In the genomic region with DNA sequence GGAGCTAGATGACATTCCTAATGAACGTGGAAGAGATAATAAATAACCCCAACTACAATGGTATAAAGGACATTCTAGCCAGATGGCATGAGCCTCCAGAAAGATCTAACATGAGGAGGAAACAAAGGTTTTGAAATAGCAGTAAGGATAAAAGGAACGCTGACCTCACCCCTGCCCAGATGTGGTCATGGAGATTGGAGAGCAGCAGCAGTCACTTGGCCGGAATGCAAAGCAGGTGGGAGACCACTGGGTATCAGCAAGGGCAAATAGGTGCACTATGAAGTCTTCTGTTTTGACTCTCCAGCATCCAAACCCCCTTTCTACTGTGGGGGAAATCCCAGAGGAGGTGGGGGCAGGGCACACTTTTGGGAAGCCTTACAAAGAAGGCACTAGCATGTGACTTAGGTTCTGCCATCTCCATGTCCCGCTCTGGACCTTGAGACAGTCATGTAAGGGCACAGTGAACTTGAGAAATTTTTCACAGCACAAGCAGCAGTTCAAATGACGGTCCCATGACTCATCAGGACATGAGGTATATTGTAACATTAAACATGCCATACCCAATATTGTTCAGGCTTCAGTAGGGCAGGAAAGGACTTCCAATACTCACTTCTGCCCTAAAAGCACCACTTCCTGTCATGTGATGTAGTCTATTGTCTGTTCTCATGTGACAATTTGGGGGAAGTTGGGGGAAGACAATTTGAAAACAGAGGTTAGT, we compare ENCODE assay signal across 8 cellular contexts. TPM values are rescaled to one million over a fixed set of nuclear protein-coding genes. Genes with fewer than 3 reads are reported as not detected.
DNase-seq lines count a peak whose midpoint lies in the region; ATAC-seq, FAIRE-seq and TF ChIP-seq lines count a peak whose summit lies in the region.
"Had no signal": no experiment of that assay in that cellular context is flagged by ENCODE, and none has a peak within 500 bp of the region (broad histone marks: within the 10 kb centered on the region; RNA-seq: fewer than 3 reads in every experiment).

No MANE protein-coding gene starts in this region.

- peaks cover 0 to 3% of the 10 kb centered on the region in 2 experiments; a peak in 1 of 4 replicates for H3K79me1 ChIP-seq in IMR-90 (ENCODE audit: low read depth in 1 of 2, low read length in 2 of 2)

- H3K36me3 ChIP-seq in IMR-90 (ENCODE audit: control insufficient read depth, insufficient read depth, low read length) (no peaks in the 10 kb centered on the region), astrocyte (ENCODE audit: insufficient read depth, low read length) (no peaks in the 10 kb centered on the region), osteoblast (ENCODE audit: insufficient read depth, low read length) (no peaks in the 10 kb centered on the region)

- peak; percentile 95 for DNase-seq in IMR-90
- DNase-seq in astrocyte (ENCODE audit: low read depth) = peak; percentile 94
- peak; percentile 60 for DNase-seq in osteoblast (ENCODE audit: insufficient read length, low spot score, missing footprints)
- no peak for DNase-seq in DMS79 treated with DMSO at 0.1 percent for 48 hours (lab: John Stamatoyannopoulos, UW)
- DNase-seq in lower leg skin (ENCODE audit: low spot score in 2 of 2) = no peak

- CTCF ChIA-PET in IMR-90 (lab: Yijun Ruan, JAX) = no interaction called here

- TF ChIP-seq CTCF in IMR-90 (conservative IDR thresholded peaks at IDR 0.05; ENCODE audit: low read depth, low read length) (no peak), astrocyte (IDR thresholded peaks at IDR 0.05; ENCODE audit: insufficient read depth, low read depth, low read length) (no peak), osteoblast (IDR thresholded peaks at IDR 0.05; ENCODE audit: extremely low read depth, low read depth, low read length) (no peak), lower leg skin (IDR thresholded peaks at IDR 0.05) (no peak)

- H3K4me3 ChIP-seq in IMR-90 (ENCODE audit: insufficient read depth, low read depth, low read length) (no peak overlapping the region), astrocyte (ENCODE audit: insufficient read depth, low read depth, low read length) (peak overlapping the region; percentile 7), osteoblast (ENCODE audit: insufficient read depth, low read length) (peak overlapping the region; percentile 5), lower leg skin (ENCODE audit: low read depth, poor library complexity, severe bottlenecking) (no peak overlapping the region)

- peaks cover 6% of the 10 kb centered on the region for H3K4me1 ChIP-seq in IMR-90 (ENCODE audit: control insufficient read depth, insufficient read depth, low read length)
- peaks cover 19% of the 10 kb centered on the region for H3K4me1 ChIP-seq in astrocyte (ENCODE audit: insufficient read depth, low read length)
- H3K4me1 ChIP-seq in osteoblast (ENCODE audit: insufficient read depth, low read length) = peaks cover 21% of the 10 kb centered on the region

- peak overlapping the region; percentile 79 for H2AK5ac ChIP-seq in IMR-90 (ENCODE audit: low read depth, low read length)

- H3K27me3 ChIP-seq in IMR-90 (ENCODE audit: control insufficient read depth, insufficient read depth, low read length) = no peaks in the 10 kb centered on the region
- no peaks in the 10 kb centered on the region for H3K27me3 ChIP-seq in astrocyte (ENCODE audit: insufficient read depth, low read length)
- H3K27me3 ChIP-seq in osteoblast (ENCODE audit: insufficient read depth, low read length) = no peaks in the 10 kb centered on the region

- peak overlapping the region; percentile 21 to 78; a peak in 3 of 4 replicates for H4K8ac ChIP-seq in IMR-90 (ENCODE audit: low read depth in 2 of 2, low read length in 2 of 2)

- H2AFZ ChIP-seq in IMR-90 (replicated peaks; ENCODE audit: low read length, poor library complexity) (peak overlapping the region; percentile 79), astrocyte (ENCODE audit: low read depth, low read length) (peak overlapping the region; percentile 37), osteoblast (ENCODE audit: low read length) (peak overlapping the region; percentile 28)

- peak overlapping the region; percentile 76 for H4K91ac ChIP-seq in IMR-90 (ENCODE audit: insufficient read depth, low read depth, low read length)

- H2BK20ac ChIP-seq in IMR-90 (ENCODE audit: low read depth, low read length) = peak overlapping the region; percentile 97

- peak overlapping the region; percentile 29; the same call in 1 of the 3 replicates for H2BK15ac ChIP-seq in IMR-90 (ENCODE audit: low read depth, low read length)

- no peak overlapping the region for H3K9ac ChIP-seq in IMR-90 (ENCODE audit: low read depth, low read length)
- H3K9ac ChIP-seq in astrocyte (ENCODE audit: low read length) = peak overlapping the region; percentile 71

- H3K4me3 Mint-ChIP-seq in astrocyte (ENCODE audit: unreplicated experiment) = no peak overlapping the region
- H3K4me3 Mint-ChIP-seq: T-helper 1 cell treated with Interleukin-12 subunit alpha and Interleukin-12 subunit beta and Interleukin-4 antibody, amounts not matched to agents 30 μg/mL and 1 μg/mL, for 36 hours had no signal

- no peaks in the 10 kb centered on the region for H3K27me3 Mint-ChIP-seq in astrocyte (ENCODE audit: low read depth, unreplicated experiment)

- H2AK9ac ChIP-seq in IMR-90 (replicated peaks; ENCODE audit: low read depth, low read length, poor library complexity) = peak overlapping the region; percentile 63

- in situ Hi-C loops in IMR-90 (cut with MboI; ENCODE audit: low sequenced_read_pairs) = no loop called here

- peaks cover 2% of the 10 kb centered on the region for H3K9me3 Mint-ChIP-seq in astrocyte (ENCODE audit: unreplicated experiment)
- H3K9me3 Mint-ChIP-seq: T-helper 1 cell treated with Interleukin-12 subunit alpha and Interleukin-12 subunit beta and Interleukin-4 antibody, amounts not matched to agents 30 μg/mL and 1 μg/mL, for 36 hours had no signal

- H3K27ac ChIP-seq in IMR-90 (ENCODE audit: insufficient read depth, low read length) (peak overlapping the region; percentile 77), astrocyte (ENCODE audit: low read depth, low read length) (peak overlapping the region; percentile 97), osteoblast (ENCODE audit: low read depth, low read length) (peak overlapping the region; percentile 93)

- H3K79me2 ChIP-seq in astrocyte (ENCODE audit: insufficient read depth, low read length) (no peaks in the 10 kb centered on the region), osteoblast (ENCODE audit: insufficient read depth, low read length) (no peaks in the 10 kb centered on the region)

- H3K14ac ChIP-seq in IMR-90 (replicated peaks; ENCODE audit: low read depth, low read length) = peak overlapping the region; percentile 86

- no CpG with 5 or more reads among the region's 5 CpGs for whole genome bisulfite sequencing in IMR-90 (ENCODE audit: extremely low coverage in 2 of 2, insufficient read length in 1 of 2), 2 experiments
- WGBS in lower leg skin, 2 donors = 62 to 70% methylated on average over 5 of the region's 5 CpGs

- ATAC-seq in GM18498 (IDR thresholded peaks at IDR 0.05; ENCODE audit: unreplicated experiment) (peak; percentile 51), IMR-90 (ENCODE audit: low read depth) (peak; percentile 79), HG03045 (IDR thresholded peaks at IDR 0.05; ENCODE audit: unreplicated experiment) (no peak)

- H2BK5ac ChIP-seq in IMR-90 (ENCODE audit: low read depth, low read length, poor library complexity, severe bottlenecking) = peak overlapping the region; percentile 96

- peaks cover 29% of the 10 kb centered on the region for H3K4me1 Mint-ChIP-seq in astrocyte (ENCODE audit: low read depth, unreplicated experiment)

- H3K18ac ChIP-seq in IMR-90 (ENCODE audit: low read depth, low read length) = peak overlapping the region; percentile 89

- FAIRE-seq in astrocyte (lab: Jason Lieb, UNC) = peak; percentile 87

- H4K5ac ChIP-seq in IMR-90 (ENCODE audit: low read depth, low read length) = peak overlapping the region; percentile 9; the same call in 1 of the 2 replicates

- dilution Hi-C loops in IMR-90 (cut with HindIII; ENCODE audit: low sequenced_read_pairs, unreplicated experiment) = no loop called here

- H3K23ac ChIP-seq in IMR-90 (ENCODE audit: low read depth, low read length) = peak overlapping the region; percentile 79; the same call in 1 of the 2 replicates

- BruUV-seq in IMR-90 (replicated peaks; lab: Mats Ljungman, UMichigan) = no TSS peak

- H3K4me2 ChIP-seq in IMR-90 (ENCODE audit: low read depth, low read length) (0 out of 2 replicates have a peak overlapping the region, but pooled peaks have one; percentile 9), astrocyte (ENCODE audit: low read length) (peak overlapping the region; percentile 74), osteoblast (ENCODE audit: insufficient read depth, low read length) (peak overlapping the region; percentile 55)

- POLR2A ChIA-PET in IMR-90 (lab: Charles Lee; ENCODE audit: unreplicated experiment) = no interaction called here

- peak overlapping the region; percentile 84 for H3K27ac Mint-ChIP-seq in astrocyte (ENCODE audit: unreplicated experiment)
- H3K27ac Mint-ChIP-seq: T-helper 1 cell treated with Interleukin-12 subunit alpha and Interleukin-12 subunit beta and Interleukin-4 antibody, amounts not matched to agents 30 μg/mL and 1 μg/mL, for 36 hours had no signal

- H3K9me1 ChIP-seq in IMR-90 (ENCODE audit: insufficient read depth, low read length) = peaks cover 11% of the 10 kb centered on the region

- H4K20me1 ChIP-seq in IMR-90 (ENCODE audit: insufficient read depth, low read length) (no peaks in the 10 kb centered on the region), astrocyte (ENCODE audit: insufficient read depth, low read length) (no peaks in the 10 kb centered on the region), osteoblast (ENCODE audit: insufficient read depth, low read length) (no peaks in the 10 kb centered on the region)

- intact Hi-C loops in IMR-90 (cut with micrococcal nuclease) = loop anchor here (5.0 kb wide), 1 partner anchor 114 kb away; no protein-coding TSS in a partner anchor
- intact Hi-C loops in lower leg skin (cut with DNase I; ENCODE audit: low total_unique reads) = no loop called here

- no peaks in the 10 kb centered on the region for H3K9me3 ChIP-seq in IMR-90 (ENCODE audit: control insufficient read depth, insufficient read depth, low read length)
- H3K9me3 ChIP-seq in astrocyte (ENCODE audit: insufficient read depth, low read depth, low read length) = no peaks in the 10 kb centered on the region
- H3K9me3 ChIP-seq in osteoblast (ENCODE audit: low read depth, low read length) = no peaks in the 10 kb centered on the region

- H2BK120ac ChIP-seq in IMR-90 (ENCODE audit: low read depth, low read length) = peak overlapping the region; percentile 98

- peak overlapping the region; percentile 93 for H3K4ac ChIP-seq in IMR-90 (ENCODE audit: low read depth, low read length)

- TF ChIP-seq POLR2A in IMR-90 (IDR thresholded peaks at IDR 0.05; ENCODE audit: low read depth, low read length) (no peak), lower leg skin (IDR thresholded peaks at IDR 0.05) (no peak)

- no peaks in the 10 kb centered on the region for H3K36me3 Mint-ChIP-seq in astrocyte (ENCODE audit: low read depth, unreplicated experiment)

- no peak for TF ChIP-seq RAD21 in IMR-90 (IDR thresholded peaks at IDR 0.05; ENCODE audit: low read length)

- H3K56ac ChIP-seq in IMR-90 (ENCODE audit: extremely low read depth, insufficient read depth, low read length) = no peak overlapping the region

RNA-seq across cellular contexts. Expression of gene METTL4, which starts 55.2 kb away (rescaled TPM):
- 5.4 and 6.7 TPM in 2 replicates for total RNA-seq in IMR-90 (2012; rRNA removed)
- polyA plus RNA-seq in IMR-90 (2012; rRNA removed) = 3.9 and 4.9 TPM in 2 replicates
- 0.81 and 1.6 TPM in 2 replicates for polyA plus RNA-seq in IMR-90 (2012; cell fraction: cytosol; rRNA removed)
- polyA plus RNA-seq in IMR-90 (2012; cell fraction: nucleus; rRNA removed; ENCODE audit: low replicate concordance) = 1.0 and 9.8 TPM in 2 replicates
- 9.0 and 10.5 TPM in 2 replicates for total RNA-seq in astrocyte
- total RNA-seq in osteoblast = 8.8 and 10.5 TPM in 2 replicates
- 1 to 10 TPM; 2.1 to 6.0 (median 4.0) TPM for total RNA-seq in lower leg skin

RNA-seq across cellular contexts. Expression of gene NDC80, which starts 55.3 kb away (rescaled TPM):
- 11.8 and 15.3 TPM in 2 replicates for total RNA-seq in IMR-90 (2012; rRNA removed)
- polyA plus RNA-seq in IMR-90 (2012; rRNA removed) = 11.1 and 15.5 TPM in 2 replicates
- polyA plus RNA-seq in IMR-90 (2012; cell fraction: cytosol; rRNA removed) = 0.98 and 1.4 TPM in 2 replicates
- 0.57 and 4.6 TPM in 2 replicates for polyA plus RNA-seq in IMR-90 (2012; cell fraction: nucleus; rRNA removed; ENCODE audit: low replicate concordance)
- total RNA-seq in astrocyte = 1.9 and 3.5 TPM in 2 replicates
- 2.2 and 3.5 TPM in 2 replicates for total RNA-seq in osteoblast
- total RNA-seq in lower leg skin = 1 to 10 TPM in 2 of 4 donors, under 1 TPM in 2; 0.29 to 2.4 (median 1.4) TPM

Comparison
In these comparisons a context has a peak if more than half of its experiments do, and no peak if none do; other contexts are left out.
1. DNase-seq: peak in IMR-90 (single experiment), astrocyte (single experiment) and osteoblast (single experiment); none in DMS79 treated with DMSO at 0.1 percent for 48 hours (single experiment) and lower leg skin (0 of 2).
2. H2AFZ ChIP-seq: peak in every context shown above with its lines; median percentile 79 in IMR-90; 37 in astrocyte; 28 in osteoblast.
3. H3K4me2 ChIP-seq: peak in every context shown above with its lines; median percentile 74 in astrocyte; 55 in osteoblast; 9 in IMR-90.
4. H3K4me3 ChIP-seq: peak in astrocyte (single experiment) and osteoblast (single experiment); none in IMR-90 (single experiment) and lower leg skin (single experiment).
5. Peak in every context shown above with its lines, with median percentiles within 50 percentile points of each other: H3K27ac ChIP-seq.